8 cellular contexts compared by ENCODE assay signal in the genomic region with DNA sequence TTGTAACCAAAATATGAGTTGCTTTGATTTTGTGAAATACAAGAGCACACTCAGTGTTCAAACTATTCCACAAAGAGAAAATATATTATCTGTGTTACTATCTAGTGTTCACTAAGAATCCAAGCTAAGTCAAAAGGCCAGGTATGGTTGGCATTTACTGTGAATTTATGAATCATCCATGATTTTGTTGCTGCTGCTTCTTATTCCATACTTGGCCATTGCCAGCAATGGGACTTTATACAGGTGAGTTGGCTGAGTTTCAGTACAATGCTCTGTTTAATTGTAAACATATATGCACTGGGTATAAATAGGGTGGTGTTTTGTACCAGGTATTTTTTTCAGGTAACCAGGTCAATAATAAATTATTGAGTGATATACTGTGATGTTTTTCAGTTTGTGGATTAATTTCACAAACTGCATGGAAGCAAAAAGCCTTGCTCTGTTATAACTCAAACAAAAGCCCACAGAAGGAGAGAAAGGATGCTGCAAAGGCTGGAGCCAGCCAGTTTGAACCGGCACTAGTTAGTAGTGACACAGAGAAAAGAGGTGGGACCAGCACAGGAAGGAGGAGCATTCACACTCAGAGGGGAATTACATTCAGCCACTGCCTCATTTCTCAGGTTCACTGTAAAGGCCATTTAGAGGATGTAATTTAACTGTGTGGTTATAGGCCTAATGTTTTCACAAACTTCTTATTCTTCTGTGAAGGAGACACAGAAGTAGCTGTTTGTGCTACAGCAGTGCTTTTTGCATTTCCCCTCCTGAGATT.
DNase-seq lines count a peak whose midpoint lies in the region; ATAC-seq, FAIRE-seq and TF ChIP-seq lines count a peak whose summit lies in the region.

No MANE protein-coding gene starts in this region.

- no peaks in the 10 kb centered on the region for H3K9me3 ChIP-seq in Loucy (ENCODE audit: insufficient read depth, low read depth, low read length)
- H3K9me3 ChIP-seq in WERI-Rb-1 (ENCODE audit: severe bottlenecking) = no peaks in the 10 kb centered on the region

- H3K27me3 ChIP-seq in Loucy (ENCODE audit: insufficient read depth, low read length, poor library complexity, severe bottlenecking) = no peaks in the 10 kb centered on the region
- H3K27me3 ChIP-seq in WERI-Rb-1 (ENCODE audit: insufficient read depth, low read depth, severe bottlenecking) = no peaks in the 10 kb centered on the region

- H3F3A ChIP-seq in Loucy (ENCODE audit: low read depth) = no peaks in the 10 kb centered on the region

- FAIRE-seq in GM19239 (lab: Jason Lieb, UNC) = no peak

- peak overlapping the region; percentile 67 for H2AFZ ChIP-seq in Loucy (ENCODE audit: low read length)

- no peaks in the 10 kb centered on the region for H4K20me1 ChIP-seq in Loucy (ENCODE audit: insufficient read depth, low read length, poor library complexity, severe bottlenecking)

- 0 out of 2 replicates have a peak overlapping the region, but pooled peaks have one; percentile 8 for H3K27ac ChIP-seq in WERI-Rb-1

- H3K79me2 ChIP-seq in Loucy (ENCODE audit: insufficient read depth, low read length) = no peaks in the 10 kb centered on the region

- H3K4me1 ChIP-seq in Loucy (ENCODE audit: insufficient read depth, low read length, poor library complexity, severe bottlenecking) = no peaks in the 10 kb centered on the region

- no peak overlapping the region for H3K9ac ChIP-seq in Loucy (ENCODE audit: low read depth, low read length, poor library complexity, severe bottlenecking)

- no peak overlapping the region for H3K4me2 ChIP-seq in Loucy (ENCODE audit: low read depth, low read length, poor library complexity, severe bottlenecking)

- no peak overlapping the region for H3K4me3 ChIP-seq in Loucy (ENCODE audit: low read length, poor library complexity, severe bottlenecking)
- H3K4me3 ChIP-seq in WERI-Rb-1 (ENCODE audit: low read depth, low read length) = no peak overlapping the region

- DNase-seq in H4 (ENCODE audit: low spot score) (peak; percentile 77), WERI-Rb-1 (peak; percentile 20), glomerular visceral epithelial cell (ENCODE audit: extremely low spot score) (peak; percentile 40), SHP77 treated with DMSO at 0.1 percent for 48 hours (lab: John Stamatoyannopoulos, UW) (no peak), GM19239 (ENCODE audit: insufficient read length, low spot score) (no peak)
- peak; percentile 5 to 6 for DNase-seq in stimulated activated CD4-positive, alpha-beta T cell treated with anti-CD3 and anti-CD28 coated beads, Interleukin-15, amount 100 ng/mL, for 48 hours (ENCODE audit: low read depth in 2 of 2)

- no peaks in the 10 kb centered on the region for H3K36me3 ChIP-seq in Loucy (ENCODE audit: insufficient read depth, low read length)
- 0 out of 2 replicates have a peak, but pooled peaks cover 2% of the 10 kb centered on the region for H3K36me3 ChIP-seq in WERI-Rb-1

- ATAC-seq in GM18508 (IDR thresholded peaks at IDR 0.05; ENCODE audit: insufficient read depth, unreplicated experiment) = peak; percentile 100

- no peak for TF ChIP-seq CTCF in Loucy (conservative IDR thresholded peaks at IDR 0.05; ENCODE audit: low read length)
- no peak for TF ChIP-seq CTCF in WERI-Rb-1 (IDR thresholded peaks at IDR 0.05; ENCODE audit: low read depth, low read length)

- no peaks in the 10 kb centered on the region for H3K9me2 ChIP-seq in Loucy (replicated peaks; ENCODE audit: low read depth, low read length)

Comparison
In these comparisons a context has a peak if more than half of its experiments do, and no peak if none do; other contexts are left out.
1. DNase-seq: peak in H4 (single experiment), WERI-Rb-1 (single experiment), glomerular visceral epithelial cell (single experiment) and stimulated activated CD4-positive, alpha-beta T cell treated with anti-CD3 and anti-CD28 coated beads, Interleukin-15, amount 100 ng/mL, for 48 hours (2 of 2); none in SHP77 treated with DMSO at 0.1 percent for 48 hours (single experiment) and GM19239 (single experiment).